Comparison of ENCODE assay signal across 6 cellular contexts in genomic region chr19:1884719-1885334, GRCh38. TPM values are rescaled to one million over a fixed set of nuclear protein-coding genes. Genes with fewer than 3 reads are reported as not detected.
A peak's percentile ranks its signal among the peaks of the same experiment; 100 is the strongest.
DNase-seq lines count a peak whose midpoint lies in the region.

No MANE protein-coding gene starts in this region.

- peak overlapping the region; percentile 90 for H3K4me3 Mint-ChIP-seq in activated naive CD4-positive, alpha-beta T cell treated with anti-CD3 and anti-CD28 coated beads, Interleukin-2, amount 10 ng/mL, durations not matched to agents 7 days and 5 days
- H3K4me3 Mint-ChIP-seq in activated naive CD8-positive, alpha-beta T cell treated with anti-CD3 and anti-CD28 coated beads for 36 hours: peak overlapping the region; percentile 97

- H3K4me1 Mint-ChIP-seq in activated naive CD4-positive, alpha-beta T cell treated with anti-CD3 and anti-CD28 coated beads, Interleukin-2, amount 10 ng/mL, durations not matched to agents 7 days and 5 days: peaks cover 48% of the 10 kb centered on the region
- peaks cover 21% of the 10 kb centered on the region for H3K4me1 Mint-ChIP-seq in activated naive CD8-positive, alpha-beta T cell treated with anti-CD3 and anti-CD28 coated beads for 36 hours

- H3K9me3 Mint-ChIP-seq in activated naive CD4-positive, alpha-beta T cell treated with anti-CD3 and anti-CD28 coated beads, Interleukin-2, amount 10 ng/mL, durations not matched to agents 7 days and 5 days: no peaks in the 10 kb centered on the region
- H3K9me3 Mint-ChIP-seq in activated naive CD8-positive, alpha-beta T cell treated with anti-CD3 and anti-CD28 coated beads for 36 hours: no peaks in the 10 kb centered on the region

- H3K27ac Mint-ChIP-seq in activated naive CD4-positive, alpha-beta T cell treated with anti-CD3 and anti-CD28 coated beads, Interleukin-2, amount 10 ng/mL, durations not matched to agents 7 days and 5 days: peak overlapping the region; percentile 90
- H3K27ac Mint-ChIP-seq in activated naive CD8-positive, alpha-beta T cell treated with anti-CD3 and anti-CD28 coated beads for 36 hours: peak overlapping the region; percentile 94

- no peak for DNase-seq in activated naive CD4-positive, alpha-beta T cell treated with anti-CD3 and anti-CD28 coated beads, Interleukin-2, amount 10 ng/mL, durations not matched to agents 7 days and 5 days
- no peak for DNase-seq in activated naive CD4-positive, alpha-beta T cell treated with Interleukin-2 at 50 U/mL for 16 hours
- DNase-seq in activated naive CD8-positive, alpha-beta T cell treated with anti-CD3 and anti-CD28 coated beads for 36 hours: no peak
- no peak for DNase-seq in COR-L47 (lab: John Stamatoyannopoulos, UW)
- no peak for DNase-seq in NCI-H128 (lab: John Stamatoyannopoulos, UW; ENCODE audit: unreplicated experiment)

- CTCF ChIA-PET in activated naive CD4-positive, alpha-beta T cell treated with anti-CD3 and anti-CD28 coated beads, Interleukin-2, amount 10 ng/mL, durations not matched to agents 7 days and 5 days (lab: Charles Lee): interaction anchor here (0.9 to 1.0 kb wide), 2 partner anchors 9 to 20 kb away, joined by 3 read pairs; no protein-coding TSS in a partner anchor

- H3K27me3 Mint-ChIP-seq in activated naive CD4-positive, alpha-beta T cell treated with anti-CD3 and anti-CD28 coated beads, Interleukin-2, amount 10 ng/mL, durations not matched to agents 7 days and 5 days: no peaks in the 10 kb centered on the region
- no peaks in the 10 kb centered on the region for H3K27me3 Mint-ChIP-seq in activated naive CD8-positive, alpha-beta T cell treated with anti-CD3 and anti-CD28 coated beads for 36 hours

- H3K27ac ChIP-seq in mesodermal cell (ENCODE audit: low read depth, low read length, severe bottlenecking): no peak overlapping the region

- peaks cover 34% of the 10 kb centered on the region for H3K36me3 Mint-ChIP-seq in activated naive CD4-positive, alpha-beta T cell treated with anti-CD3 and anti-CD28 coated beads, Interleukin-2, amount 10 ng/mL, durations not matched to agents 7 days and 5 days
- H3K36me3 Mint-ChIP-seq in activated naive CD8-positive, alpha-beta T cell treated with anti-CD3 and anti-CD28 coated beads for 36 hours: peaks cover 22% of the 10 kb centered on the region

- no peaks in the 10 kb centered on the region for H3K9me3 ChIP-seq in mesodermal cell (ENCODE audit: control insufficient read depth, low read length)

- H3K36me3 ChIP-seq in mesodermal cell (ENCODE audit: control insufficient read depth, insufficient read depth, low read length): peaks cover 15% of the 10 kb centered on the region

- 1% methylated on average over 43 to 49 of the region's 56 CpGs for WGBS in mesodermal cell (ENCODE audit: insufficient coverage in 2 of 2), 2 experiments

- peak overlapping the region; percentile 82 for H3K4me3 ChIP-seq in mesodermal cell (ENCODE audit: extremely low read depth, insufficient read depth, low read length, poor library complexity, severe bottlenecking)

- H3K4me1 ChIP-seq in mesodermal cell (ENCODE audit: control insufficient read depth, insufficient read depth, low read length, poor library complexity, severe bottlenecking): peaks cover 37% of the 10 kb centered on the region

RNA-seq across cellular contexts. Expression of gene ABHD17A, which starts 0.5 kb away (rescaled TPM):
- 100 to 1,000 TPM in 1 of 2 experiments, 10 to 100 TPM in 1; 98.7 to 106 TPM for total RNA-seq in activated naive CD8-positive, alpha-beta T cell treated with anti-CD3 and anti-CD28 coated beads for 36 hours
- 82.9 TPM for polyA plus RNA-seq in mesodermal cell (2013, experiment 1 of 2)
- 63.1 TPM for polyA plus RNA-seq in mesodermal cell (2013, experiment 2 of 2)

RNA-seq across cellular contexts. Expression of gene ADAT3, which starts 20.4 kb away (rescaled TPM):
- 1 to 10 TPM; 5.7 to 5.9 TPM for total RNA-seq in activated naive CD8-positive, alpha-beta T cell treated with anti-CD3 and anti-CD28 coated beads for 36 hours
- polyA plus RNA-seq in mesodermal cell (2013, experiment 1 of 2): 2.6 TPM
- 2.7 TPM for polyA plus RNA-seq in mesodermal cell (2013, experiment 2 of 2)

RNA-seq across cellular contexts. Expression of gene SCAMP4, which starts 20.4 kb away (rescaled TPM):
- total RNA-seq in activated naive CD8-positive, alpha-beta T cell treated with anti-CD3 and anti-CD28 coated beads for 36 hours: 10 to 100 TPM; 31.0 to 35.0 TPM
- 46.9 TPM for polyA plus RNA-seq in mesodermal cell (2013, experiment 1 of 2)
- 42.3 TPM for polyA plus RNA-seq in mesodermal cell (2013, experiment 2 of 2)

RNA-seq across cellular contexts. Expression of gene KLF16, which starts 21.4 kb away (rescaled TPM):
- total RNA-seq in activated naive CD8-positive, alpha-beta T cell treated with anti-CD3 and anti-CD28 coated beads for 36 hours: 10 to 100 TPM; 37.9 to 39.0 TPM
- 24.9 TPM for polyA plus RNA-seq in mesodermal cell (2013, experiment 1 of 2)
- 18.9 TPM for polyA plus RNA-seq in mesodermal cell (2013, experiment 2 of 2)

RNA-seq across cellular contexts. Expression of gene REXO1, which starts 36.5 kb away (rescaled TPM):
- 10 to 100 TPM; 53.1 to 54.2 TPM for total RNA-seq in activated naive CD8-positive, alpha-beta T cell treated with anti-CD3 and anti-CD28 coated beads for 36 hours
- polyA plus RNA-seq in mesodermal cell (2013, experiment 1 of 2): 23.2 TPM
- polyA plus RNA-seq in mesodermal cell (2013, experiment 2 of 2): 21.6 TPM
